Comparison of ENCODE assay signal across 24 cellular contexts in genomic region chr2:20880221-20880771, GRCh38.
"Had no signal": no experiment of that assay in that cellular context is flagged by ENCODE, and none has a peak within 500 bp of the region (broad histone marks: within the 10 kb centered on the region; RNA-seq: fewer than 3 reads in every experiment).

No MANE protein-coding gene starts in this region.

- DNase-seq: activated CD4-positive, alpha-beta memory T cell treated with anti-CD3 and anti-CD28 coated beads, Interleukin-2, amount 10 ng/mL, durations not matched to agents 7 days and 5 days; activated CD4-positive, alpha-beta T cell treated with anti-CD3 and anti-CD28 coated beads for 36 hours; activated CD4-positive, alpha-beta T cell treated with anti-CD3 and anti-CD28 coated beads, Interleukin-2, amount 50 U/mL, for 1 hour; activated gamma-delta T cell treated with Interleukin-2 at 50 U/mL for 16 hours; activated naive CD4-positive, alpha-beta T cell treated with anti-CD3 and anti-CD28 coated beads, Interleukin-2, amount 10 ng/mL, durations not matched to agents 7 days and 5 days; activated naive CD8-positive, alpha-beta T cell treated with anti-CD3 and anti-CD28 coated beads for 36 hours; activated T-cell treated with anti-CD3 and anti-CD28 coated beads for 4 hours; activated T-cell treated with anti-CD3 and anti-CD28 coated beads, Interleukin-2, amount 50 U/mL, for 48 hours; brain microvascular endothelial cell; NCI-H1092; NCI-H1417; NCI-H1930; NCI-H446; NCI-H524; RPMI8226; T-cell; T-helper 2 cell; T1000 had no signal

- H3K4me3 ChIP-seq: cardiac muscle cell, SK-N-MC had no signal

- H3K27ac ChIP-seq: brain microvascular endothelial cell, cardiac muscle cell, SK-N-MC, VCaP had no signal

- ATAC-seq: activated CD4-positive, alpha-beta T cell treated with anti-CD3 and anti-CD28 coated beads for 36 hours; activated T-helper 17 cell treated with anti-CD3 and anti-CD28 coated beads, Interleukin-2, amount 50 U/mL, for 72 hours; Panc1; Right ventricle myocardium inferior; T-cell had no signal

- H3K27me3 ChIP-seq: brain microvascular endothelial cell, cardiac muscle cell had no signal

- H3K36me3 ChIP-seq: brain microvascular endothelial cell, cardiac muscle cell had no signal
